10 cellular contexts compared by ENCODE assay signal in genomic region chr3:128498127-128498626, GRCh38. TPM values are rescaled to one million over a fixed set of nuclear protein-coding genes. Genes with fewer than 3 reads are reported as not detected.
DNase-seq lines count a peak whose midpoint lies in the region; ATAC-seq and TF ChIP-seq lines count a peak whose summit lies in the region.
"Had no signal": no experiment of that assay in that cellular context is flagged by ENCODE, and none has a peak within 500 bp of the region (broad histone marks: within the 10 kb centered on the region; RNA-seq: fewer than 3 reads in every experiment).

No MANE protein-coding gene starts in this region.

- no peaks in the 10 kb centered on the region for H3K36me3 Mint-ChIP-seq in stimulated activated naive CD8-positive, alpha-beta T cell treated with anti-CD3 and anti-CD28 coated beads, Interleukin-15, Interleukin-2, amounts not matched to agents 100 ng/mL and 50 ng/mL, for 24 hours (ENCODE audit: low read depth)
- no peaks in the 10 kb centered on the region for H3K36me3 Mint-ChIP-seq in activated T-helper 1 cell treated with anti-CD3 and anti-CD28 coated beads, Interleukin-12 subunit alpha, Interleukin-12 subunit beta, Interleukin-2, Interleukin-4 antibody, amounts not matched to agents 30 ng/mL and 10 ng/mL and 1 ng/mL, durations not matched to agents 14 hours and 24 hours and 36 hours (ENCODE audit: low read depth)
- H3K36me3 Mint-ChIP-seq in natural killer cell: no peaks in the 10 kb centered on the region

- DNase-seq in stimulated activated naive CD8-positive, alpha-beta T cell treated with anti-CD3 and anti-CD28 coated beads, Interleukin-15, Interleukin-2, amounts not matched to agents 100 U/mL and 50 U/mL, for 24 hours: no peak
- no peak for DNase-seq in activated T-helper 1 cell treated with anti-CD3 and anti-CD28 coated beads, Interleukin-12 subunit alpha, Interleukin-12 subunit beta, Interleukin-2, Interleukin-4 antibody, amounts not matched to agents 30 ng/mL and 10 ng/mL and 1 ng/mL, durations not matched to agents 14 hours and 24 hours and 36 hours (ENCODE audit: low spot score)
- DNase-seq in natural killer cell: no peak
- no peak for DNase-seq in stimulated activated CD4-positive, alpha-beta T cell treated with anti-CD3 and anti-CD28 coated beads, Interleukin-2, amount 100 ng/mL, for 48 hours
- no peak for DNase-seq in NCI-H1930 (lab: John Stamatoyannopoulos, UW)
- no peak for DNase-seq in DMS153 treated with DMSO at 0.1 percent for 48 hours (lab: John Stamatoyannopoulos, UW; ENCODE audit: unreplicated experiment)

- peaks cover 59% of the 10 kb centered on the region for H3K27me3 Mint-ChIP-seq in stimulated activated naive CD8-positive, alpha-beta T cell treated with anti-CD3 and anti-CD28 coated beads, Interleukin-15, Interleukin-2, amounts not matched to agents 100 ng/mL and 50 ng/mL, for 24 hours
- H3K27me3 Mint-ChIP-seq in activated T-helper 1 cell treated with anti-CD3 and anti-CD28 coated beads, Interleukin-12 subunit alpha, Interleukin-12 subunit beta, Interleukin-2, Interleukin-4 antibody, amounts not matched to agents 30 ng/mL and 10 ng/mL and 1 ng/mL, durations not matched to agents 14 hours and 24 hours and 36 hours (ENCODE audit: insufficient read depth): peaks cover 57% of the 10 kb centered on the region
- peaks cover 66 to 81% of the 10 kb centered on the region in 2 donors for H3K27me3 Mint-ChIP-seq in natural killer cell (ENCODE audit: low read depth in 2 of 2)

- TF ChIP-seq CTCF in natural killer cell (IDR thresholded peaks at IDR 0.05): no peak

- no peak for ATAC-seq in stimulated activated naive CD8-positive, alpha-beta T cell treated with anti-CD3 and anti-CD28 coated beads, Interleukin-15, Interleukin-2, amounts not matched to agents 100 U/mL and 50 U/mL, for 24 hours
- peak in 1 of 3 donors; percentile 3 for ATAC-seq in natural killer cell
- ATAC-seq in GM21723 (IDR thresholded peaks at IDR 0.05; ENCODE audit: unreplicated experiment): no peak

- no peak overlapping the region for H3K27ac Mint-ChIP-seq in stimulated activated naive CD8-positive, alpha-beta T cell treated with anti-CD3 and anti-CD28 coated beads, Interleukin-15, Interleukin-2, amounts not matched to agents 100 ng/mL and 50 ng/mL, for 24 hours
- H3K27ac Mint-ChIP-seq in activated T-helper 1 cell treated with anti-CD3 and anti-CD28 coated beads, Interleukin-12 subunit alpha, Interleukin-12 subunit beta, Interleukin-2, Interleukin-4 antibody, amounts not matched to agents 30 ng/mL and 10 ng/mL and 1 ng/mL, durations not matched to agents 14 hours and 24 hours and 36 hours: no peak overlapping the region
- H3K27ac Mint-ChIP-seq in natural killer cell: no peak overlapping the region

- intact Hi-C loops in activated T-helper 1 cell treated with anti-CD3 and anti-CD28 coated beads, Interleukin-12 subunit alpha, Interleukin-12 subunit beta, Interleukin-2, Interleukin-4 antibody, amounts not matched to agents 30 ng/mL and 10 ng/mL and 1 ng/mL, durations not matched to agents 14 hours and 24 hours and 36 hours (cut with micrococcal nuclease): no loop called here
- intact Hi-C loops in natural killer cell (cut with micrococcal nuclease): loop anchor here (2.0 kb wide), 1 partner anchor 71 kb away; no protein-coding TSS in a partner anchor

- peaks cover 4% of the 10 kb centered on the region for H3K4me1 Mint-ChIP-seq in stimulated activated naive CD8-positive, alpha-beta T cell treated with anti-CD3 and anti-CD28 coated beads, Interleukin-15, Interleukin-2, amounts not matched to agents 100 ng/mL and 50 ng/mL, for 24 hours (ENCODE audit: low read depth)
- H3K4me1 Mint-ChIP-seq in activated T-helper 1 cell treated with anti-CD3 and anti-CD28 coated beads, Interleukin-12 subunit alpha, Interleukin-12 subunit beta, Interleukin-2, Interleukin-4 antibody, amounts not matched to agents 30 ng/mL and 10 ng/mL and 1 ng/mL, durations not matched to agents 14 hours and 24 hours and 36 hours (ENCODE audit: low read depth): peaks cover 6% of the 10 kb centered on the region
- H3K4me1 Mint-ChIP-seq in natural killer cell: peaks cover 0 to 21% of the 10 kb centered on the region in 2 donors

- H3K4me3 Mint-ChIP-seq in stimulated activated naive CD8-positive, alpha-beta T cell treated with anti-CD3 and anti-CD28 coated beads, Interleukin-15, Interleukin-2, amounts not matched to agents 100 ng/mL and 50 ng/mL, for 24 hours: peak overlapping the region; percentile 47
- peak overlapping the region; percentile 35 for H3K4me3 Mint-ChIP-seq in activated T-helper 1 cell treated with anti-CD3 and anti-CD28 coated beads, Interleukin-12 subunit alpha, Interleukin-12 subunit beta, Interleukin-2, Interleukin-4 antibody, amounts not matched to agents 30 ng/mL and 10 ng/mL and 1 ng/mL, durations not matched to agents 14 hours and 24 hours and 36 hours
- peak overlapping the region; percentile 62 for H3K4me3 Mint-ChIP-seq in natural killer cell

- no peaks in the 10 kb centered on the region for H3K9me3 Mint-ChIP-seq in stimulated activated naive CD8-positive, alpha-beta T cell treated with anti-CD3 and anti-CD28 coated beads, Interleukin-15, Interleukin-2, amounts not matched to agents 100 ng/mL and 50 ng/mL, for 24 hours
- H3K9me3 Mint-ChIP-seq in activated T-helper 1 cell treated with anti-CD3 and anti-CD28 coated beads, Interleukin-12 subunit alpha, Interleukin-12 subunit beta, Interleukin-2, Interleukin-4 antibody, amounts not matched to agents 30 ng/mL and 10 ng/mL and 1 ng/mL, durations not matched to agents 14 hours and 24 hours and 36 hours: no peaks in the 10 kb centered on the region
- H3K9me3 Mint-ChIP-seq in natural killer cell: no peaks in the 10 kb centered on the region

RNA-seq across cellular contexts. Expression of gene GATA2, which starts 5.2 kb away (rescaled TPM):
- total RNA-seq in activated T-helper 1 cell treated with anti-CD3 and anti-CD28 coated beads, Interleukin-12 subunit alpha, Interleukin-12 subunit beta, Interleukin-2, Interleukin-4 antibody, amounts not matched to agents 30 ng/mL and 10 ng/mL and 1 ng/mL, durations not matched to agents 14 hours and 24 hours and 36 hours: 0.18 and 0.22 TPM in 2 replicates
- total RNA-seq in natural killer cell: 100 to 1,000 TPM in 1 of 3 donors, 1 to 10 TPM in 1, under 1 TPM in 1; 0.92 to 225 (median 8.4) TPM

RNA-seq across cellular contexts. Expression of gene DNAJB8, which starts 31.5 kb away (rescaled TPM):
- total RNA-seq in activated T-helper 1 cell treated with anti-CD3 and anti-CD28 coated beads, Interleukin-12 subunit alpha, Interleukin-12 subunit beta, Interleukin-2, Interleukin-4 antibody, amounts not matched to agents 30 ng/mL and 10 ng/mL and 1 ng/mL, durations not matched to agents 14 hours and 24 hours and 36 hours: not detected in 2 replicates
- total RNA-seq in natural killer cell: not detected
- total RNA-seq: adrenal gland, sciatic nerve had no signal
